19 cellular contexts compared by ENCODE assay signal in genomic region chr11:124950606-124951330, GRCh38. TPM values are rescaled to one million over a fixed set of nuclear protein-coding genes. Genes with fewer than 3 reads are reported as not detected.
DNase-seq lines count a peak whose midpoint lies in the region; ATAC-seq, FAIRE-seq and TF ChIP-seq lines count a peak whose summit lies in the region.
"Had no signal": no experiment of that assay in that cellular context is flagged by ENCODE, and none has a peak within 500 bp of the region (broad histone marks: within the 10 kb centered on the region; RNA-seq: fewer than 3 reads in every experiment).

No MANE protein-coding gene starts in this region.

- H3K27me3 Mint-ChIP-seq in activated CD8-positive, alpha-beta memory T cell treated with anti-CD3 and anti-CD28 coated beads, Interleukin-2, amount 10 ng/mL, durations not matched to agents 7 days and 5 days = no peaks in the 10 kb centered on the region
- peaks cover 1% of the 10 kb centered on the region for H3K27me3 Mint-ChIP-seq in activated CD4-positive, alpha-beta memory T cell treated with anti-CD3 and anti-CD28 coated beads, Interleukin-2, amount 10 ng/mL, durations not matched to agents 7 days and 5 days

- H3K4me3 ChIP-seq in small intestine (ENCODE audit: low read depth in 1 of 2, low read length in 2 of 2) (no peak overlapping the region), right lobe of liver (no peak overlapping the region)
- H3K4me3 ChIP-seq: SJCRH30 had no signal

- CTCF ChIA-PET in activated CD8-positive, alpha-beta memory T cell treated with anti-CD3 and anti-CD28 coated beads, Interleukin-2, amount 10 ng/mL, durations not matched to agents 7 days and 5 days (lab: Charles Lee) = interaction anchor here (0.8 to 2.5 kb wide), 12 partner anchors 9 to 193 kb away, joined by 3 to 12 read pairs (median 3); partner anchors contain the start of gene HEPACAM
- CTCF ChIA-PET in activated CD4-positive, alpha-beta memory T cell treated with anti-CD3 and anti-CD28 coated beads, Interleukin-2, amount 10 ng/mL, durations not matched to agents 7 days and 5 days (lab: Charles Lee) = interaction anchor here (1.4 to 2.6 kb wide), 4 partner anchors 20 to 191 kb away, joined by 4 to 20 read pairs (median 6); no protein-coding TSS in a partner anchor

- peak; percentile 72 for DNase-seq in activated CD8-positive, alpha-beta memory T cell treated with anti-CD3 and anti-CD28 coated beads, Interleukin-2, amount 10 ng/mL, durations not matched to agents 7 days and 5 days
- no peak for DNase-seq in activated CD8-positive, alpha-beta memory T cell treated with anti-CD3 and anti-CD28 coated beads, Interleukin-2, amount 50 U/mL, for 4 hours
- DNase-seq in GDM1 (lab: John Stamatoyannopoulos, UW) (peak; percentile 14), small intestine (peak; percentile 29), HT-29 (ENCODE audit: low spot score) (no peak), right lobe of liver (no peak)
- DNase-seq in activated CD4-positive, alpha-beta memory T cell treated with anti-CD3 and anti-CD28 coated beads, Interleukin-2, amount 10 ng/mL, durations not matched to agents 7 days and 5 days = peak; percentile 49
- DNase-seq: H7, Karpas-422, MV-4-11, NCI-H1436, NCI-H2081, NCI-H524, SJCRH30 had no signal

- peak; percentile 37 for ATAC-seq in activated CD8-positive, alpha-beta memory T cell treated with anti-CD3 and anti-CD28 coated beads, Interleukin-2, amount 10 ng/mL, durations not matched to agents 7 days and 5 days
- no peak for ATAC-seq in right lobe of liver
- no peak for ATAC-seq in activated CD4-positive, CD25-positive, alpha-beta regulatory T cell treated with anti-CD3 and anti-CD28 coated beads, Interleukin-2, amount 50 U/mL, for 24 hours
- ATAC-seq: HepG2 had no signal

- no peak for TF ChIP-seq POLR2A in right lobe of liver (IDR thresholded peaks at IDR 0.05)

- TF ChIP-seq CTCF in right lobe of liver (IDR thresholded peaks at IDR 0.05) = no peak

- no peak overlapping the region for H3K4me3 Mint-ChIP-seq in activated CD8-positive, alpha-beta memory T cell treated with anti-CD3 and anti-CD28 coated beads, Interleukin-2, amount 10 ng/mL, durations not matched to agents 7 days and 5 days
- H3K4me3 Mint-ChIP-seq in activated CD4-positive, alpha-beta memory T cell treated with anti-CD3 and anti-CD28 coated beads, Interleukin-2, amount 10 ng/mL, durations not matched to agents 7 days and 5 days = no peak overlapping the region

- H3K4me1 ChIP-seq in small intestine (ENCODE audit: control insufficient read depth in 2 of 2, insufficient read depth in 1 of 2, low read depth in 1 of 2, low read length in 1 of 2) (peaks cover 0 to 4% of the 10 kb centered on the region in 2 donors), right lobe of liver (peaks cover 0 to 11% (median 0%) of the 10 kb centered on the region in 4 donors)

- H3K27me3 ChIP-seq in small intestine (ENCODE audit: control insufficient read depth in 2 of 2, insufficient read depth in 2 of 2, low read length in 2 of 2) (no peaks in the 10 kb centered on the region), right lobe of liver (no peaks in the 10 kb centered on the region)
- H3K27me3 ChIP-seq: SJCRH30 had no signal

- no peaks in the 10 kb centered on the region for H3K36me3 ChIP-seq in small intestine (ENCODE audit: control insufficient read depth in 2 of 2, insufficient read depth in 2 of 2, low read length in 2 of 2)
- no peaks in the 10 kb centered on the region for H3K36me3 ChIP-seq in right lobe of liver
- H3K36me3 ChIP-seq: SJCRH30 had no signal

- intact Hi-C loops in right lobe of liver (cut with DNase I) = no loop called here

- FAIRE-seq in small intestine (lab: Jason Lieb, UNC) = no peak
- FAIRE-seq: HepG2 had no signal

- no peak overlapping the region for H3K27ac Mint-ChIP-seq in activated CD8-positive, alpha-beta memory T cell treated with anti-CD3 and anti-CD28 coated beads, Interleukin-2, amount 10 ng/mL, durations not matched to agents 7 days and 5 days
- H3K27ac Mint-ChIP-seq in activated CD4-positive, alpha-beta memory T cell treated with anti-CD3 and anti-CD28 coated beads, Interleukin-2, amount 10 ng/mL, durations not matched to agents 7 days and 5 days = no peak overlapping the region

- H3K9me3 Mint-ChIP-seq in activated CD8-positive, alpha-beta memory T cell treated with anti-CD3 and anti-CD28 coated beads, Interleukin-2, amount 10 ng/mL, durations not matched to agents 7 days and 5 days (ENCODE audit: low read depth) = peaks cover 7% of the 10 kb centered on the region
- peaks cover 11% of the 10 kb centered on the region for H3K9me3 Mint-ChIP-seq in activated CD4-positive, alpha-beta memory T cell treated with anti-CD3 and anti-CD28 coated beads, Interleukin-2, amount 10 ng/mL, durations not matched to agents 7 days and 5 days

- POLR2A ChIA-PET in activated CD4-positive, alpha-beta memory T cell treated with anti-CD3 and anti-CD28 coated beads, Interleukin-2, amount 10 ng/mL, durations not matched to agents 7 days and 5 days (lab: Charles Lee) = interaction anchor here (0.8 to 1.8 kb wide), 9 partner anchors 9 to 937 kb away, joined by 3 to 10 read pairs (median 4); partner anchors contain the start of genes HYLS1, MSANTD2 and TMEM218

- H3K9me3 ChIP-seq in small intestine (ENCODE audit: control insufficient read depth, low read depth) (no peaks in the 10 kb centered on the region), right lobe of liver (no peaks in the 10 kb centered on the region)
- H3K9me3 ChIP-seq: SJCRH30 had no signal

- peaks cover 14% of the 10 kb centered on the region for H3K4me1 Mint-ChIP-seq in activated CD8-positive, alpha-beta memory T cell treated with anti-CD3 and anti-CD28 coated beads, Interleukin-2, amount 10 ng/mL, durations not matched to agents 7 days and 5 days
- H3K4me1 Mint-ChIP-seq in activated CD4-positive, alpha-beta memory T cell treated with anti-CD3 and anti-CD28 coated beads, Interleukin-2, amount 10 ng/mL, durations not matched to agents 7 days and 5 days = peaks cover 16% of the 10 kb centered on the region

- H3K36me3 Mint-ChIP-seq in activated CD8-positive, alpha-beta memory T cell treated with anti-CD3 and anti-CD28 coated beads, Interleukin-2, amount 10 ng/mL, durations not matched to agents 7 days and 5 days = peaks cover 25% of the 10 kb centered on the region
- peaks cover 24% of the 10 kb centered on the region for H3K36me3 Mint-ChIP-seq in activated CD4-positive, alpha-beta memory T cell treated with anti-CD3 and anti-CD28 coated beads, Interleukin-2, amount 10 ng/mL, durations not matched to agents 7 days and 5 days (ENCODE audit: low read depth)

- H3K27ac ChIP-seq in small intestine (ENCODE audit: low read depth in 1 of 2, low read length in 1 of 2) = no peak overlapping the region
- H3K27ac ChIP-seq in right lobe of liver = no peak overlapping the region
- H3K27ac ChIP-seq: RWPE1, SJCRH30 had no signal

RNA-seq across cellular contexts. Expression of gene CCDC15, which starts 3.2 kb away (rescaled TPM):
- 1 to 10 TPM; 5.6 to 9.4 TPM for total RNA-seq in activated CD8-positive, alpha-beta memory T cell treated with anti-CD3 and anti-CD28 coated beads, Interleukin-2, amount 10 ng/mL, durations not matched to agents 7 days and 5 days
- total RNA-seq in activated CD4-positive, alpha-beta memory T cell treated with anti-CD3 and anti-CD28 coated beads, Interleukin-2, amount 10 ng/mL, durations not matched to agents 7 days and 5 days = 1 to 10 TPM; 9.2 to 9.7 TPM
- under 1 TPM; 0.22 to 0.92 (median 0.27) TPM for polyA plus RNA-seq in small intestine
- total RNA-seq in HT-29 (2014; rRNA removed; shearing (Covaris generic)) = 1.2 and 1.3 TPM in 2 replicates
- 1 to 10 TPM in 2 of 6 experiments, under 1 TPM in 4; 0.57 to 1.8 (median 0.70) TPM for total RNA-seq in right lobe of liver

RNA-seq across cellular contexts. Expression of gene HEPACAM, which starts 14.9 kb away (rescaled TPM):
- total RNA-seq in activated CD8-positive, alpha-beta memory T cell treated with anti-CD3 and anti-CD28 coated beads, Interleukin-2, amount 10 ng/mL, durations not matched to agents 7 days and 5 days = not detected
- not detected for total RNA-seq in activated CD4-positive, alpha-beta memory T cell treated with anti-CD3 and anti-CD28 coated beads, Interleukin-2, amount 10 ng/mL, durations not matched to agents 7 days and 5 days
- polyA plus RNA-seq in small intestine = under 1 TPM in 1 of 3 donors, not detected in 2; 0.67 TPM
- total RNA-seq in HT-29 (2014; rRNA removed; shearing (Covaris generic)) = not detected in 2 replicates
- 10 to 100 TPM in 1 of 6 experiments, 1 to 10 TPM in 4, under 1 TPM in 1; 0.30 to 30.8 (median 2.3) TPM for total RNA-seq in right lobe of liver
- total RNA-seq: A673, H7, OCI-LY7, SJCRH30 had no signal

RNA-seq across cellular contexts. Expression of gene HEPN1, which starts 31.7 kb away (rescaled TPM):
- not detected for total RNA-seq in activated CD8-positive, alpha-beta memory T cell treated with anti-CD3 and anti-CD28 coated beads, Interleukin-2, amount 10 ng/mL, durations not matched to agents 7 days and 5 days
- total RNA-seq in activated CD4-positive, alpha-beta memory T cell treated with anti-CD3 and anti-CD28 coated beads, Interleukin-2, amount 10 ng/mL, durations not matched to agents 7 days and 5 days = not detected
- polyA plus RNA-seq in small intestine = under 1 TPM in 1 of 3 donors, not detected in 2; 0.06 TPM
- not detected in 2 replicates for total RNA-seq in HT-29 (2014; rRNA removed; shearing (Covaris generic))
- total RNA-seq in right lobe of liver = under 1 TPM in 1 of 6 experiments, not detected in 5; 0.18 TPM
- total RNA-seq: A673, H7, HepG2, OCI-LY7, SJCRH30 had no signal
- polyA plus RNA-seq: HepG2 had no signal

RNA-seq across cellular contexts. Expression of gene ROBO4, which starts 53.1 kb away (rescaled TPM):
- not detected for total RNA-seq in activated CD8-positive, alpha-beta memory T cell treated with anti-CD3 and anti-CD28 coated beads, Interleukin-2, amount 10 ng/mL, durations not matched to agents 7 days and 5 days
- not detected for total RNA-seq in activated CD4-positive, alpha-beta memory T cell treated with anti-CD3 and anti-CD28 coated beads, Interleukin-2, amount 10 ng/mL, durations not matched to agents 7 days and 5 days
- polyA plus RNA-seq in small intestine = 1 to 10 TPM in 2 of 3 donors, under 1 TPM in 1; 0.45 to 8.9 (median 1.4) TPM
- 0.73 TPM in 1 of 2 replicates, not detected in the other for total RNA-seq in HT-29 (2014; rRNA removed; shearing (Covaris generic))
- 10 to 100 TPM in 3 of 6 experiments, 1 to 10 TPM in 3; 3.6 to 18.8 (median 9.0) TPM for total RNA-seq in right lobe of liver
- total RNA-seq: A673, H7, OCI-LY7 had no signal

Comparison
In these comparisons a context has a peak if more than half of its experiments do, and no peak if none do; other contexts are left out.
1. DNase-seq: peak in activated CD8-positive, alpha-beta memory T cell treated with anti-CD3 and anti-CD28 coated beads, Interleukin-2, amount 10 ng/mL, durations not matched to agents 7 days and 5 days (single experiment), GDM1 (single experiment), activated CD4-positive, alpha-beta memory T cell treated with anti-CD3 and anti-CD28 coated beads, Interleukin-2, amount 10 ng/mL, durations not matched to agents 7 days and 5 days (single experiment) and small intestine (single experiment); none in activated CD8-positive, alpha-beta memory T cell treated with anti-CD3 and anti-CD28 coated beads, Interleukin-2, amount 50 U/mL, for 4 hours (single experiment), HT-29 (single experiment) and right lobe of liver (0 of 3).